ENCODE assay signal across 3 cellular contexts in the genomic region with DNA sequence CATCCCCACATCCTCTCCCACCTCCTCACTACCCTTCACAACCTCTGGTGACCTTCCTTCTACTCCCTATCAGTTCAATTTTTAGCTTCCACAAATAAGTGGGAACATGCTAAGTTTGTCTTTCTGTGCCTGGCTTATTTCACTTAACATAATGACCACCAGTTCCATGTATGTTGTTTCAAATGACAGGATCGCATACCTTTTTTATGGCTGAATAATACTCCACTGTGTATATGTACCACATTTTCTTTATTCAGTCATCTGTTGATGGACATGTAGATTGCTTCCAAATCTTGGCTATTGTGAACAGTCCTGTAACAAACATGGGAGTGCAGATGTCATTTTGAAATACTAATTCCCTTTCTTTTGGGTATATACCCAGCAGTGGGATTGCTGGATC.
TF ChIP-seq lines count a peak whose summit lies in the region.

No MANE protein-coding gene starts in this region.

TF ChIP-seq in HEK293, 187 proteins besides CTCF, POLR2A, EP300 and RAD21 (continued from another document and continues in another):
- TF ChIP-seq, protein P1, sequence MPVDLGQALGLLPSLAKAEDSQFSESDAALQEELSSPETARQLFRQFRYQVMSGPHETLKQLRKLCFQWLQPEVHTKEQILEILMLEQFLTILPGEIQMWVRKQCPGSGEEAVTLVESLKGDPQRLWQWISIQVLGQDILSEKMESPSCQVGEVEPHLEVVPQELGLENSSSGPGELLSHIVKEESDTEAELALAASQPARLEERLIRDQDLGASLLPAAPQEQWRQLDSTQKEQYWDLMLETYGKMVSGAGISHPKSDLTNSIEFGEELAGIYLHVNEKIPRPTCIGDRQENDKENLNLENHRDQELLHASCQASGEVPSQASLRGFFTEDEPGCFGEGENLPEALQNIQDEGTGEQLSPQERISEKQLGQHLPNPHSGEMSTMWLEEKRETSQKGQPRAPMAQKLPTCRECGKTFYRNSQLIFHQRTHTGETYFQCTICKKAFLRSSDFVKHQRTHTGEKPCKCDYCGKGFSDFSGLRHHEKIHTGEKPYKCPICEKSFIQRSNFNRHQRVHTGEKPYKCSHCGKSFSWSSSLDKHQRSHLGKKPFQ (tag by site-specific recombination; IDR thresholded peaks at IDR 0.05) = no peak
- TF ChIP-seq ZNF785 (tag by site-specific recombination; IDR thresholded peaks at IDR 0.05) = no peak
- TF ChIP-seq BCL11B (tag by site-specific recombination; IDR thresholded peaks at IDR 0.05; ENCODE audit: low read depth) = no peak
- no peak for TF ChIP-seq ZNF510 (tag by site-specific recombination; IDR thresholded peaks at IDR 0.05; ENCODE audit: insufficient replicate concordance)
- TF ChIP-seq, protein P2, sequence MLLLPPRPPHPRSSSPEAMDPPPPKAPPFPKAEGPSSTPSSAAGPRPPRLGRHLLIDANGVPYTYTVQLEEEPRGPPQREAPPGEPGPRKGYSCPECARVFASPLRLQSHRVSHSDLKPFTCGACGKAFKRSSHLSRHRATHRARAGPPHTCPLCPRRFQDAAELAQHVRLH (tag by site-specific recombination; IDR thresholded peaks at IDR 0.05) = peak; percentile 86
- TF ChIP-seq, protein P3, sequence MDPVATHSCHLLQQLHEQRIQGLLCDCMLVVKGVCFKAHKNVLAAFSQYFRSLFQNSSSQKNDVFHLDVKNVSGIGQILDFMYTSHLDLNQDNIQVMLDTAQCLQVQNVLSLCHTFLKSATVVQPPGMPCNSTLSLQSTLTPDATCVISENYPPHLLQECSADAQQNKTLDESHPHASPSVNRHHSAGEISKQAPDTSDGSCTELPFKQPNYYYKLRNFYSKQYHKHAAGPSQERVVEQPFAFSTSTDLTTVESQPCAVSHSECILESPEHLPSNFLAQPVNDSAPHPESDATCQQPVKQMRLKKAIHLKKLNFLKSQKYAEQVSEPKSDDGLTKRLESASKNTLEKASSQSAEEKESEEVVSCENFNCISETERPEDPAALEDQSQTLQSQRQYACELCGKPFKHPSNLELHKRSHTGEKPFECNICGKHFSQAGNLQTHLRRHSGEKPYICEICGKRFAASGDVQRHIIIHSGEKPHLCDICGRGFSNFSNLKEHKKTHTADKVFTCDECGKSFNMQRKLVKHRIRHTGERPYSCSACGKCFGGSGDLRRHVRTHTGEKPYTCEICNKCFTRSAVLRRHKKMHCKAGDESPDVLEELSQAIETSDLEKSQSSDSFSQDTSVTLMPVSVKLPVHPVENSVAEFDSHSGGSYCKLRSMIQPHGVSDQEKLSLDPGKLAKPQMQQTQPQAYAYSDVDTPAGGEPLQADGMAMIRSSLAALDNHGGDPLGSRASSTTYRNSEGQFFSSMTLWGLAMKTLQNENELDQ (tag by site-specific recombination; IDR thresholded peaks at IDR 0.05; ENCODE audit: low read depth) = no peak
- TF ChIP-seq, protein P4, sequence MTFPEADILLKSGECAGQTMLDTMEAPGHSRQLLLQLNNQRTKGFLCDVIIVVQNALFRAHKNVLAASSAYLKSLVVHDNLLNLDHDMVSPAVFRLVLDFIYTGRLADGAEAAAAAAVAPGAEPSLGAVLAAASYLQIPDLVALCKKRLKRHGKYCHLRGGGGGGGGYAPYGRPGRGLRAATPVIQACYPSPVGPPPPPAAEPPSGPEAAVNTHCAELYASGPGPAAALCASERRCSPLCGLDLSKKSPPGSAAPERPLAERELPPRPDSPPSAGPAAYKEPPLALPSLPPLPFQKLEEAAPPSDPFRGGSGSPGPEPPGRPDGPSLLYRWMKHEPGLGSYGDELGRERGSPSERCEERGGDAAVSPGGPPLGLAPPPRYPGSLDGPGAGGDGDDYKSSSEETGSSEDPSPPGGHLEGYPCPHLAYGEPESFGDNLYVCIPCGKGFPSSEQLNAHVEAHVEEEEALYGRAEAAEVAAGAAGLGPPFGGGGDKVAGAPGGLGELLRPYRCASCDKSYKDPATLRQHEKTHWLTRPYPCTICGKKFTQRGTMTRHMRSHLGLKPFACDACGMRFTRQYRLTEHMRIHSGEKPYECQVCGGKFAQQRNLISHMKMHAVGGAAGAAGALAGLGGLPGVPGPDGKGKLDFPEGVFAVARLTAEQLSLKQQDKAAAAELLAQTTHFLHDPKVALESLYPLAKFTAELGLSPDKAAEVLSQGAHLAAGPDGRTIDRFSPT (tag by site-specific recombination; IDR thresholded peaks at IDR 0.05) = no peak
- TF ChIP-seq ZNF404 (tag by site-specific recombination; IDR thresholded peaks at IDR 0.05) = no peak
- no peak for TF ChIP-seq MEIS1 (CRISPR knock-in tag; IDR thresholded peaks at IDR 0.05; ENCODE audit: borderline replicate concordance)

TF ChIP-seq in K562, 482 proteins besides CTCF, POLR2A, EP300 and RAD21 (continued from another document):
- TF ChIP-seq ZNF217 (CRISPR knock-in tag; IDR thresholded peaks at IDR 0.05) (no peak), PRMT5 (CRISPR knock-in tag; IDR thresholded peaks at IDR 0.05) (no peak), POLR2AphosphoS2 (IDR thresholded peaks at IDR 0.05; ENCODE audit: low read length) (no peak)
- TF ChIP-seq, protein P5, sequence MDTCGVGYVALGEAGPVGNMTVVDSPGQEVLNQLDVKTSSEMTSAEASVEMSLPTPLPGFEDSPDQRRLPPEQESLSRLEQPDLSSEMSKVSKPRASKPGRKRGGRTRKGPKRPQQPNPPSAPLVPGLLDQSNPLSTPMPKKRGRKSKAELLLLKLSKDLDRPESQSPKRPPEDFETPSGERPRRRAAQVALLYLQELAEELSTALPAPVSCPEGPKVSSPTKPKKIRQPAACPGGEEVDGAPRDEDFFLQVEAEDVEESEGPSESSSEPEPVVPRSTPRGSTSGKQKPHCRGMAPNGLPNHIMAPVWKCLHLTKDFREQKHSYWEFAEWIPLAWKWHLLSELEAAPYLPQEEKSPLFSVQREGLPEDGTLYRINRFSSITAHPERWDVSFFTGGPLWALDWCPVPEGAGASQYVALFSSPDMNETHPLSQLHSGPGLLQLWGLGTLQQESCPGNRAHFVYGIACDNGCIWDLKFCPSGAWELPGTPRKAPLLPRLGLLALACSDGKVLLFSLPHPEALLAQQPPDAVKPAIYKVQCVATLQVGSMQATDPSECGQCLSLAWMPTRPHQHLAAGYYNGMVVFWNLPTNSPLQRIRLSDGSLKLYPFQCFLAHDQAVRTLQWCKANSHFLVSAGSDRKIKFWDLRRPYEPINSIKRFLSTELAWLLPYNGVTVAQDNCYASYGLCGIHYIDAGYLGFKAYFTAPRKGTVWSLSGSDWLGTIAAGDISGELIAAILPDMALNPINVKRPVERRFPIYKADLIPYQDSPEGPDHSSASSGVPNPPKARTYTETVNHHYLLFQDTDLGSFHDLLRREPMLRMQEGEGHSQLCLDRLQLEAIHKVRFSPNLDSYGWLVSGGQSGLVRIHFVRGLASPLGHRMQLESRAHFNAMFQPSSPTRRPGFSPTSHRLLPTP (IDR thresholded peaks at IDR 0.05; ENCODE audit: borderline replicate concordance, extremely low read depth, insufficient read length) = no peak
TF ChIP-seq in K562: peak in this region for 1.

TF ChIP-seq in endothelial cell of umbilical vein, 7 proteins besides CTCF, POLR2A, EP300 and RAD21 (continued from another document):
- TF ChIP-seq, protein P6, sequence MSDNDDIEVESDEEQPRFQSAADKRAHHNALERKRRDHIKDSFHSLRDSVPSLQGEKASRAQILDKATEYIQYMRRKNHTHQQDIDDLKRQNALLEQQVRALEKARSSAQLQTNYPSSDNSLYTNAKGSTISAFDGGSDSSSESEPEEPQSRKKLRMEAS (IDR thresholded peaks at IDR 0.05; ENCODE audit: insufficient read depth, insufficient read length) = no peak
- no peak for TF ChIP-seq JUN (IDR thresholded peaks at IDR 0.05; ENCODE audit: borderline replicate concordance, insufficient read depth, insufficient read length, low read depth)
